ENCODE assay signal across 14 cellular contexts in genomic region chr12:26632746-26633145, GRCh38.
A peak's percentile ranks its signal among the peaks of the same experiment; 100 is the strongest.
DNase-seq lines count a peak whose midpoint lies in the region; ATAC-seq and TF ChIP-seq lines count a peak whose summit lies in the region.
"Had no signal": no experiment of that assay in that cellular context is flagged by ENCODE, and none has a peak within 500 bp of the region (broad histone marks: within the 10 kb centered on the region; RNA-seq: fewer than 3 reads in every experiment).

No MANE protein-coding gene starts in this region.

- no peak overlapping the region for H3K4me3 Mint-ChIP-seq in T-helper 17 cell
- H3K4me3 Mint-ChIP-seq: CD4-positive, CD25-positive, alpha-beta regulatory T cell had no signal

- H3K36me3 Mint-ChIP-seq in T-helper 17 cell (ENCODE audit: low read depth): peaks cover 10% of the 10 kb centered on the region

- WGBS in esophagus muscularis mucosa: 48% methylated on average over 6 of the region's 6 CpGs
- 87 to 94% methylated on average over 6 of the region's 6 CpGs for WGBS in sigmoid colon, 2 donors
- WGBS in upper lobe of left lung, 2 donors: 91% methylated on average over 6 of the region's 6 CpGs

- H3K36me3 ChIP-seq in esophagus muscularis mucosa (peaks cover 0 to 2% (median under 1%) of the 10 kb centered on the region in 4 donors), sigmoid colon (peaks cover 0 to 6% (median 0%) of the 10 kb centered on the region in 4 donors), upper lobe of left lung (no peaks in the 10 kb centered on the region)

- no peak for ATAC-seq in T-helper 17 cell
- no peak for ATAC-seq in upper lobe of left lung (ENCODE audit: low FRiP score in 2 of 2)

- intact Hi-C loops in esophagus muscularis mucosa (cut with DNase I) (loop anchor here (5.0 to 10.0 kb wide), 2 partner anchors 520 to 542 kb away; no protein-coding TSS in a partner anchor), sigmoid colon (cut with DNase I) (loop anchor here (5.0 kb wide), 2 partner anchors 200 to 255 kb away; partner anchors contain the start of gene ITPR2)

- TF ChIP-seq CTCF in esophagus muscularis mucosa (IDR thresholded peaks at IDR 0.05) (no peak), sigmoid colon (IDR thresholded peaks at IDR 0.05) (no peak), upper lobe of left lung (IDR thresholded peaks at IDR 0.05) (no peak)

- H3K4me3 ChIP-seq in esophagus muscularis mucosa: no peak overlapping the region
- H3K4me3 ChIP-seq in sigmoid colon: no peak overlapping the region
- H3K4me3 ChIP-seq in upper lobe of left lung: no peak overlapping the region

- DNase-seq in EH (ENCODE audit: low read depth): peak; percentile 21
- no peak for DNase-seq in T-helper 17 cell
- no peak for DNase-seq in esophagus muscularis mucosa (ENCODE audit: extremely low spot score)
- DNase-seq in sigmoid colon: no peak
- no peak for DNase-seq in stimulated activated CD4-positive, alpha-beta T cell treated with anti-CD3 and anti-CD28 coated beads, Interleukin-1b, Interleukin-23, amount 100 ng/mL, for 48 hours
- no peak for DNase-seq in AG08396 (ENCODE audit: low spot score)
- DNase-seq in kidney glomerular epithelial cell (lab: John Stamatoyannopoulos, UW): no peak
- no peak for DNase-seq in upper lobe of left lung
- DNase-seq: Calu3; CD4-positive, CD25-positive, alpha-beta regulatory T cell; KG1; NCI-H1436 treated with DMSO at 0.1 percent for 48 hours; NCI-H2081; NCI-H510A treated with DMSO at 0.1 percent for 48 hours had no signal

- peaks cover 5% of the 10 kb centered on the region for H3K4me1 Mint-ChIP-seq in T-helper 17 cell

- H3K27ac ChIP-seq in esophagus muscularis mucosa (replicated peaks in 1 of 4) (peak overlapping the region; percentile 59 to 65 (median 61)), sigmoid colon (peak overlapping the region in 3 of 4 donors; percentile 58 to 83 (median 71)), upper lobe of left lung (no peak overlapping the region)

- H3K9me3 ChIP-seq in T-helper 17 cell (ENCODE audit: control insufficient read depth, low read length, poor library complexity, severe bottlenecking) (no peaks in the 10 kb centered on the region), esophagus muscularis mucosa (no peaks in the 10 kb centered on the region), sigmoid colon (no peaks in the 10 kb centered on the region), upper lobe of left lung (no peaks in the 10 kb centered on the region)

- H3K4me1 ChIP-seq in esophagus muscularis mucosa (peaks cover 6 to 86% (median 81%) of the 10 kb centered on the region in 4 donors), sigmoid colon (peaks cover 0 to 80% (median 57%) of the 10 kb centered on the region in 4 donors), upper lobe of left lung (no peaks in the 10 kb centered on the region)

- TF ChIP-seq EP300 in esophagus muscularis mucosa (IDR thresholded peaks at IDR 0.05) (no peak), sigmoid colon (IDR thresholded peaks at IDR 0.05) (no peak), upper lobe of left lung (IDR thresholded peaks at IDR 0.05) (no peak)

- H3K27me3 ChIP-seq in esophagus muscularis mucosa (no peaks in the 10 kb centered on the region), sigmoid colon (no peaks in the 10 kb centered on the region), upper lobe of left lung (no peaks in the 10 kb centered on the region)

- TF ChIP-seq POLR2A in esophagus muscularis mucosa (IDR thresholded peaks at IDR 0.05; ENCODE audit: low read depth) (no peak), sigmoid colon (IDR thresholded peaks at IDR 0.05) (no peak), upper lobe of left lung (IDR thresholded peaks at IDR 0.05) (no peak)

- H3K27ac Mint-ChIP-seq in T-helper 17 cell: peak overlapping the region; percentile 37
- H3K27ac Mint-ChIP-seq: CD4-positive, CD25-positive, alpha-beta regulatory T cell had no signal

- H3K27me3 Mint-ChIP-seq in T-helper 17 cell: no peaks in the 10 kb centered on the region
- H3K27me3 Mint-ChIP-seq: CD4-positive, CD25-positive, alpha-beta regulatory T cell had no signal

Comparison
In these comparisons a context has a peak if more than half of its experiments do, and no peak if none do; other contexts are left out.
1. H3K27ac ChIP-seq: peak in esophagus muscularis mucosa (4 of 4) and sigmoid colon (3 of 4); none in upper lobe of left lung (0 of 4).